ENCODE assay signal across 1 cellular context in genomic region chr1:24694380-24694843, GRCh38.
TF ChIP-seq lines count a peak whose summit lies in the region.

No MANE protein-coding gene starts in this region.

TF ChIP-seq in HEK293, 187 proteins besides CTCF, POLR2A, EP300 and RAD21 (continued from another document and continues in another):
- TF ChIP-seq PRDM2 (tag by site-specific recombination; IDR thresholded peaks at IDR 0.05; ENCODE audit: borderline replicate concordance) (no peak), ZNF341 (tag by site-specific recombination; IDR thresholded peaks at IDR 0.05; ENCODE audit: low read depth) (peak; percentile 37), SP7 (tag by site-specific recombination; IDR thresholded peaks at IDR 0.05) (peak; percentile 99), ZNF791 (tag by site-specific recombination; IDR thresholded peaks at IDR 0.05) (no peak), ZNF792 (tag by site-specific recombination; IDR thresholded peaks at IDR 0.05) (no peak), PRDM6 (tag by site-specific recombination; IDR thresholded peaks at IDR 0.05) (no peak; the same call in 1 of the 2 replicates), ZBTB8A (tag by site-specific recombination; IDR thresholded peaks at IDR 0.05) (peak; percentile 39; the same call in 1 of the 2 replicates), INSM2 (tag by site-specific recombination; IDR thresholded peaks at IDR 0.05) (peak; percentile 71; the same call in 1 of the 2 replicates), ZXDB (tag by site-specific recombination; IDR thresholded peaks at IDR 0.05) (peak; percentile 58; the same call in 1 of the 2 replicates), ZNF549 (tag by site-specific recombination; IDR thresholded peaks at IDR 0.05) (no peak), ZNF600 (tag by site-specific recombination; IDR thresholded peaks at IDR 0.05) (0 out of 2 replicates have a peak, but pooled peaks have one; percentile 70), ZNF248 (tag by site-specific recombination; IDR thresholded peaks at IDR 0.05) (no peak), YY1 (tag by site-specific recombination; IDR thresholded peaks at IDR 0.05) (no peak), IKZF3 (tag by site-specific recombination; IDR thresholded peaks at IDR 0.05) (no peak), ZNF133 (tag by site-specific recombination; IDR thresholded peaks at IDR 0.05) (no peak), ZNF433 (tag by site-specific recombination; IDR thresholded peaks at IDR 0.05; ENCODE audit: low read depth) (no peak), ZNF155 (tag by site-specific recombination; IDR thresholded peaks at IDR 0.05) (no peak), KLF16 (tag by site-specific recombination; IDR thresholded peaks at IDR 0.05) (0 out of 2 replicates have a peak, but pooled peaks have one; percentile 39), GLIS1 (tag by site-specific recombination; IDR thresholded peaks at IDR 0.05) (peak; percentile 74), ZNF391 (tag by site-specific recombination; IDR thresholded peaks at IDR 0.05; ENCODE audit: borderline replicate concordance, low read depth) (no peak), ZNF629 (tag by site-specific recombination; IDR thresholded peaks at IDR 0.05) (peak; percentile 71), WT1 (tag by site-specific recombination; IDR thresholded peaks at IDR 0.05) (peak; percentile 90), ZFP41 (tag by site-specific recombination; IDR thresholded peaks at IDR 0.05; ENCODE audit: borderline replicate concordance) (no peak), ZNF16 (tag by site-specific recombination; IDR thresholded peaks at IDR 0.05; ENCODE audit: low read depth) (no peak), ZNF335 (tag by site-specific recombination; conservative IDR thresholded peaks at IDR 0.05) (no peak), ZNF239 (tag by site-specific recombination; IDR thresholded peaks at IDR 0.05) (no peak), ZEB2 (tag by site-specific recombination; IDR thresholded peaks at IDR 0.05) (peak; percentile 65; the same call in 1 of the 2 replicates), ZNF529 (tag by site-specific recombination; IDR thresholded peaks at IDR 0.05; ENCODE audit: insufficient replicate concordance) (no peak), PATZ1 (tag by site-specific recombination; IDR thresholded peaks at IDR 0.05) (0 out of 2 replicates have a peak, but pooled peaks have one; percentile 14)
- TF ChIP-seq, protein P1, sequence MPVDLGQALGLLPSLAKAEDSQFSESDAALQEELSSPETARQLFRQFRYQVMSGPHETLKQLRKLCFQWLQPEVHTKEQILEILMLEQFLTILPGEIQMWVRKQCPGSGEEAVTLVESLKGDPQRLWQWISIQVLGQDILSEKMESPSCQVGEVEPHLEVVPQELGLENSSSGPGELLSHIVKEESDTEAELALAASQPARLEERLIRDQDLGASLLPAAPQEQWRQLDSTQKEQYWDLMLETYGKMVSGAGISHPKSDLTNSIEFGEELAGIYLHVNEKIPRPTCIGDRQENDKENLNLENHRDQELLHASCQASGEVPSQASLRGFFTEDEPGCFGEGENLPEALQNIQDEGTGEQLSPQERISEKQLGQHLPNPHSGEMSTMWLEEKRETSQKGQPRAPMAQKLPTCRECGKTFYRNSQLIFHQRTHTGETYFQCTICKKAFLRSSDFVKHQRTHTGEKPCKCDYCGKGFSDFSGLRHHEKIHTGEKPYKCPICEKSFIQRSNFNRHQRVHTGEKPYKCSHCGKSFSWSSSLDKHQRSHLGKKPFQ (tag by site-specific recombination; IDR thresholded peaks at IDR 0.05), result peak; percentile 54
- TF ChIP-seq, protein P2, sequence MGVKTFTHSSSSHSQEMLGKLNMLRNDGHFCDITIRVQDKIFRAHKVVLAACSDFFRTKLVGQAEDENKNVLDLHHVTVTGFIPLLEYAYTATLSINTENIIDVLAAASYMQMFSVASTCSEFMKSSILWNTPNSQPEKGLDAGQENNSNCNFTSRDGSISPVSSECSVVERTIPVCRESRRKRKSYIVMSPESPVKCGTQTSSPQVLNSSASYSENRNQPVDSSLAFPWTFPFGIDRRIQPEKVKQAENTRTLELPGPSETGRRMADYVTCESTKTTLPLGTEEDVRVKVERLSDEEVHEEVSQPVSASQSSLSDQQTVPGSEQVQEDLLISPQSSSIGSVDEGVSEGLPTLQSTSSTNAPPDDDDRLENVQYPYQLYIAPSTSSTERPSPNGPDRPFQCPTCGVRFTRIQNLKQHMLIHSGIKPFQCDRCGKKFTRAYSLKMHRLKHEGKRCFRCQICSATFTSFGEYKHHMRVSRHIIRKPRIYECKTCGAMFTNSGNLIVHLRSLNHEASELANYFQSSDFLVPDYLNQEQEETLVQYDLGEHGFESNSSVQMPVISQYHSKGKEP (tag by site-specific recombination; IDR thresholded peaks at IDR 0.05), result peak; percentile 67
- TF ChIP-seq, protein P3, sequence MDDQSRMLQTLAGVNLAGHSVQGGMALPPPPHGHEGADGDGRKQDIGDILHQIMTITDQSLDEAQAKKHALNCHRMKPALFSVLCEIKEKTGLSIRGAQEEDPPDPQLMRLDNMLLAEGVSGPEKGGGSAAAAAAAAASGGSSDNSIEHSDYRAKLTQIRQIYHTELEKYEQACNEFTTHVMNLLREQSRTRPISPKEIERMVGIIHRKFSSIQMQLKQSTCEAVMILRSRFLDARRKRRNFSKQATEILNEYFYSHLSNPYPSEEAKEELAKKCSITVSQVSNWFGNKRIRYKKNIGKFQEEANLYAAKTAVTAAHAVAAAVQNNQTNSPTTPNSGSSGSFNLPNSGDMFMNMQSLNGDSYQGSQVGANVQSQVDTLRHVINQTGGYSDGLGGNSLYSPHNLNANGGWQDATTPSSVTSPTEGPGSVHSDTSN (CRISPR knock-in tag; IDR thresholded peaks at IDR 0.05), result no peak
- TF ChIP-seq, protein P4, sequence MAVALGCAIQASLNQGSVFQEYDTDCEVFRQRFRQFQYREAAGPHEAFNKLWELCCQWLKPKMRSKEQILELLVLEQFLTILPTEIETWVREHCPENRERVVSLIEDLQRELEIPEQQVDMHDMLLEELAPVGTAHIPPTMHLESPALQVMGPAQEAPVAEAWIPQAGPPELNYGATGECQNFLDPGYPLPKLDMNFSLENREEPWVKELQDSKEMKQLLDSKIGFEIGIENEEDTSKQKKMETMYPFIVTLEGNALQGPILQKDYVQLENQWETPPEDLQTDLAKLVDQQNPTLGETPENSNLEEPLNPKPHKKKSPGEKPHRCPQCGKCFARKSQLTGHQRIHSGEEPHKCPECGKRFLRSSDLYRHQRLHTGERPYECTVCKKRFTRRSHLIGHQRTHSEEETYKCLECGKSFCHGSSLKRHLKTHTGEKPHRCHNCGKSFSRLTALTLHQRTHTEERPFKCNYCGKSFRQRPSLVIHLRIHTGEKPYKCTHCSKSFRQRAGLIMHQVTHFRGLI (tag by site-specific recombination; IDR thresholded peaks at IDR 0.05), result peak; percentile 22; the same call in 1 of the 2 replicates
- TF ChIP-seq, protein P5, sequence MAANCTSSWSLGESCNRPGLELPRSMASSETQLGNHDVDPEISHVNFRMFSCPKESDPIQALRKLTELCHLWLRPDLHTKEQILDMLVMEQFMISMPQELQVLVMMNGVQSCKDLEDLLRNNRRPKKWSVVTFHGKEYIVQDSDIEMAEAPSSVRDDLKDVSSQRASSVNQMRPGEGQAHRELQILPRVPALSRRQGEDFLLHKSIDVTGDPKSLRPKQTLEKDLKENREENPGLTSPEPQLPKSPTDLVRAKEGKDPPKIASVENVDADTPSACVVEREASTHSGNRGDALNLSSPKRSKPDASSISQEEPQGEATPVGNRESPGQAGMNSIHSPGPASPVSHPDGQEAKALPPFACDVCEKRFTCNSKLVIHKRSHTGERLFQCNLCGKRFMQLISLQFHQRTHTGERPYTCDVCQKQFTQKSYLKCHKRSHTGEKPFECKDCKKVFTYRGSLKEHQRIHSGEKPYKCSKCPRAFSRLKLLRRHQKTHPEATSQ (tag by site-specific recombination; IDR thresholded peaks at IDR 0.05), result no peak
- TF ChIP-seq, protein P6, sequence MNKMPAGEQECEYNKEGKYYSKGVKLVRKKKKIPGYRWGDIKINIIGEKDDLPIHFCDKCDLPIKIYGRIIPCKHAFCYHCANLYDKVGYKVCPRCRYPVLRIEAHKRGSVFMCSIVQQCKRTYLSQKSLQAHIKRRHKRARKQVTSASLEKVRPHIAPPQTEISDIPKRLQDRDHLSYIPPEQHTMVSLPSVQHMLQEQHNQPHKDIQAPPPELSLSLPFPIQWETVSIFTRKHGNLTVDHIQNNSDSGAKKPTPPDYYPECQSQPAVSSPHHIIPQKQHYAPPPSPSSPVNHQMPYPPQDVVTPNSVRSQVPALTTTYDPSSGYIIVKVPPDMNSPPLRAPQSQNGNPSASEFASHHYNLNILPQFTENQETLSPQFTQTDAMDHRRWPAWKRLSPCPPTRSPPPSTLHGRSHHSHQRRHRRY (tag by site-specific recombination; IDR thresholded peaks at IDR 0.05), result no peak
